In genomic region chr5:69364850-69365249, GRCh38 we compare ENCODE assay signal across 19 cellular contexts. TPM values are rescaled to one million over a fixed set of nuclear protein-coding genes. Genes with fewer than 3 reads are reported as not detected.
DNase-seq lines count a peak whose midpoint lies in the region; ATAC-seq, FAIRE-seq and TF ChIP-seq lines count a peak whose summit lies in the region.
"Had no signal": no experiment of that assay in that cellular context is flagged by ENCODE, and none has a peak within 500 bp of the region (broad histone marks: within the 10 kb centered on the region; RNA-seq: fewer than 3 reads in every experiment).

No MANE protein-coding gene starts in this region.

- CTCF ChIA-PET in A673 (lab: Charles Lee): no interaction called here

- no peak overlapping the region for H3K4me3 Mint-ChIP-seq in T-helper 17 cell
- H3K4me3 Mint-ChIP-seq: mesothelial cell of epicardium had no signal

- peaks cover 95% of the 10 kb centered on the region for H3K79me2 ChIP-seq in DND-41 (ENCODE audit: insufficient read depth, low read length)

- FAIRE-seq in HTR-8/SVneo (lab: Jason Lieb, UNC): peak; percentile 48
- FAIRE-seq: G401.6 had no signal

- peaks cover 58% of the 10 kb centered on the region for H3K36me3 ChIP-seq in DND-41 (ENCODE audit: insufficient read depth, low read length)
- H3K36me3 ChIP-seq in tibial nerve: peaks cover 0 to 55% (median 0%) of the 10 kb centered on the region in 3 donors
- H3K36me3 ChIP-seq in A673 (ENCODE audit: insufficient read depth, low read length, poor library complexity, severe bottlenecking): peaks cover 42% of the 10 kb centered on the region

- H3K9me3 ChIP-seq in DND-41 (ENCODE audit: insufficient read depth, low read length, severe bottlenecking) (no peaks in the 10 kb centered on the region), tibial nerve (no peaks in the 10 kb centered on the region), A673 (ENCODE audit: low read depth, low read length, poor library complexity, severe bottlenecking) (no peaks in the 10 kb centered on the region), T-helper 17 cell (ENCODE audit: control insufficient read depth, low read length, poor library complexity, severe bottlenecking) (no peaks in the 10 kb centered on the region)
- H3K9me3 ChIP-seq: ascending aorta, esophagus muscularis mucosa, upper lobe of left lung had no signal

- POLR2A ChIA-PET in A673 (lab: Charles Lee; ENCODE audit: low non-redundant PET): no interaction called here

- H3K27ac ChIP-seq in DND-41 (ENCODE audit: low read length): no peak overlapping the region
- H3K27ac ChIP-seq in tibial nerve: no peak overlapping the region
- no peak overlapping the region for H3K27ac ChIP-seq in A673 (ENCODE audit: low read depth, low read length, poor library complexity, severe bottlenecking)
- H3K27ac ChIP-seq: ascending aorta, esophagus muscularis mucosa, upper lobe of left lung had no signal

- TF ChIP-seq CTCF in DND-41 (IDR thresholded peaks at IDR 0.05; ENCODE audit: borderline replicate concordance, extremely low read depth, low read length, poor library complexity, severe bottlenecking) (no peak), fibroblast of mammary gland (conservative IDR thresholded peaks at IDR 0.05; ENCODE audit: control insufficient read depth, insufficient read depth, low read depth, low read length) (no peak), tibial nerve (IDR thresholded peaks at IDR 0.05) (no peak), A673 (conservative IDR thresholded peaks at IDR 0.05; ENCODE audit: low read depth, low read length) (no peak)

- H3K27me3 ChIP-seq in DND-41 (ENCODE audit: insufficient read depth, low read length, poor library complexity) (no peaks in the 10 kb centered on the region), tibial nerve (no peaks in the 10 kb centered on the region), A673 (replicated peaks; ENCODE audit: insufficient read depth, low read depth, low read length, poor library complexity) (no peaks in the 10 kb centered on the region)
- H3K27me3 ChIP-seq: ascending aorta, esophagus muscularis mucosa, upper lobe of left lung had no signal

- H3K4me3 ChIP-seq in DND-41 (ENCODE audit: low read depth in 1 of 2, low read length in 2 of 2) (no peak overlapping the region), fibroblast of mammary gland (ENCODE audit: control insufficient read depth, low read depth, low read length) (no peak overlapping the region), tibial nerve (no peak overlapping the region), A673 (ENCODE audit: low read depth, low read length, poor library complexity, severe bottlenecking) (no peak overlapping the region)
- H3K4me3 ChIP-seq: ascending aorta, esophagus muscularis mucosa, upper lobe of left lung had no signal

- no peak overlapping the region for H3K9ac ChIP-seq in DND-41 (ENCODE audit: low read depth, low read length)

- intact Hi-C loops in A673 (cut with micrococcal nuclease; ENCODE audit: unreplicated experiment): loop anchor here (10.0 kb wide), 1 partner anchor 270 kb away; the partner anchor contains the start of gene SLC30A5

- ATAC-seq in DND-41 (ENCODE audit: insufficient read depth, low read depth) (no peak), T-helper 17 cell (no peak)
- ATAC-seq: SK-N-SH treated with all-trans-retinoic acid at 6 μM for 48 hours; stimulated activated naive CD8-positive, alpha-beta T cell treated with anti-CD3 and anti-CD28 coated beads, Interleukin-15, Interleukin-2, amounts not matched to agents 100 U/mL and 50 U/mL, for 24 hours had no signal

- H3K4me1 ChIP-seq in DND-41 (ENCODE audit: insufficient read depth, low read length) (peaks cover 27% of the 10 kb centered on the region), tibial nerve (peaks cover 6 to 37% (median 10%) of the 10 kb centered on the region in 4 donors), A673 (ENCODE audit: insufficient read depth, low read length, poor library complexity, severe bottlenecking) (peaks cover 8% of the 10 kb centered on the region)

- no peaks in the 10 kb centered on the region for H3K27me3 Mint-ChIP-seq in T-helper 17 cell

- no peak for DNase-seq in DND-41
- DNase-seq in HTR-8/SVneo (ENCODE audit: insufficient read length, low spot score): no peak
- DNase-seq in fibroblast of mammary gland (ENCODE audit: low read depth): peak; percentile 64
- DNase-seq in tibial nerve (ENCODE audit: low spot score in 2 of 2): no peak
- no peak for DNase-seq in A673 (ENCODE audit: low spot score)
- DNase-seq in T-helper 17 cell: no peak
- DNase-seq: activated CD8-positive, alpha-beta memory T cell treated with anti-CD3 and anti-CD28 coated beads for 24 hours; cerebellar nuclear complex; effector CD4-positive, alpha-beta T cell; NCI-H2107; stimulated activated CD4-positive, alpha-beta T cell treated with anti-CD3 and anti-CD28 coated beads, Interleukin-1b, Interleukin-23, amount 100 ng/mL, for 48 hours; stimulated activated naive CD8-positive, alpha-beta T cell treated with anti-CD3 and anti-CD28 coated beads, Interleukin-15, Interleukin-2, amounts not matched to agents 100 U/mL and 50 U/mL, for 24 hours; T1000; upper lobe of left lung had no signal

- peaks cover 37% of the 10 kb centered on the region; the same call in 1 of the 2 replicates for H4K20me1 ChIP-seq in DND-41 (ENCODE audit: insufficient read depth, low read length)

- no peak for TF ChIP-seq EP300 in tibial nerve (IDR thresholded peaks at IDR 0.05)

- TF ChIP-seq POLR2A in tibial nerve (IDR thresholded peaks at IDR 0.05): no peak

- H3K4me2 ChIP-seq in DND-41 (ENCODE audit: insufficient read depth, low read length): peak overlapping the region; percentile 12; the same call in 1 of the 2 replicates

- no TSS peak for BruUV-seq in A673 (replicated peaks; lab: Mats Ljungman, UMichigan)

- H3K27ac Mint-ChIP-seq in T-helper 17 cell: no peak overlapping the region
- H3K27ac Mint-ChIP-seq: mesothelial cell of epicardium had no signal

- H3K36me3 Mint-ChIP-seq in T-helper 17 cell (ENCODE audit: low read depth): peaks cover 6% of the 10 kb centered on the region

- H2AFZ ChIP-seq in DND-41 (ENCODE audit: low read depth, low read length): no peak overlapping the region

- H3K4me1 Mint-ChIP-seq in T-helper 17 cell: peaks cover 25% of the 10 kb centered on the region

- 55 to 60% methylated on average over 3 of the region's 3 CpGs for WGBS in tibial nerve, 2 donors

RNA-seq across cellular contexts. Expression of gene AK6, which starts 4.5 kb away (rescaled TPM):
- total RNA-seq in tibial nerve: 10 to 100 TPM in 2 of 4 donors, 1 to 10 TPM in 2; 8.4 to 40.8 (median 15.3) TPM
- 69.4 and 97.5 TPM in 2 replicates for total RNA-seq in A673 (2021)
- 10 to 100 TPM in 1 of 2 donors, 1 to 10 TPM in 1; 8.8 to 12.6 TPM for total RNA-seq in T-helper 17 cell

RNA-seq across cellular contexts. Expression of gene TAF9, which starts 4.5 kb away (rescaled TPM):
- total RNA-seq in tibial nerve (10 to 100 TPM; 17.7 to 40.9 (median 29.8) TPM), A673 (2021) (77.2 and 91.4 TPM in 2 replicates), T-helper 17 cell (10 to 100 TPM; 44.3 to 45.5 TPM)

RNA-seq across cellular contexts. Expression of gene RAD17, which starts 4.8 kb away (rescaled TPM):
- total RNA-seq in tibial nerve (10 to 100 TPM; 11.4 to 27.8 (median 19.0) TPM), A673 (2021) (19.3 and 27.1 TPM in 2 replicates), T-helper 17 cell (10 to 100 TPM; 19.9 TPM)

RNA-seq across cellular contexts. Expression of gene CCDC125, which starts 32.2 kb away (rescaled TPM):
- total RNA-seq in tibial nerve (10 to 100 TPM in 2 of 4 donors, 1 to 10 TPM in 2; 5.7 to 10.3 (median 8.3) TPM), A673 (2021) (7.4 and 9.4 TPM in 2 replicates), T-helper 17 cell (1 to 10 TPM; 3.4 to 5.3 TPM)

RNA-seq across cellular contexts. Expression of gene MARVELD2, which starts 50.1 kb away (rescaled TPM):
- total RNA-seq in tibial nerve (1 to 10 TPM in 2 of 4 donors, under 1 TPM in 2; 0.59 to 1.3 (median 1.0) TPM), A673 (2021) (0.32 and 0.39 TPM in 2 replicates), T-helper 17 cell (under 1 TPM; 0.12 to 0.26 TPM)
- total RNA-seq: ascending aorta had no signal
